13 cellular contexts compared by ENCODE assay signal in genomic region chr10:119657725-119658124, GRCh38. TPM values are rescaled to one million over a fixed set of nuclear protein-coding genes. Genes with fewer than 3 reads are reported as not detected.
DNase-seq lines count a peak whose midpoint lies in the region; FAIRE-seq and TF ChIP-seq lines count a peak whose summit lies in the region.
"Had no signal": no experiment of that assay in that cellular context is flagged by ENCODE, and none has a peak within 500 bp of the region (broad histone marks: within the 10 kb centered on the region; RNA-seq: fewer than 3 reads in every experiment).

No MANE protein-coding gene starts in this region.

- peaks cover 100% of the 10 kb centered on the region for H3K79me2 ChIP-seq in astrocyte (ENCODE audit: insufficient read depth, low read length)

- H3K9me3 ChIP-seq in astrocyte (ENCODE audit: insufficient read depth, low read depth, low read length): no peaks in the 10 kb centered on the region
- H3K9me3 ChIP-seq in skeletal muscle tissue (ENCODE audit: control insufficient read depth in 3 of 3, low read length in 3 of 3): no peaks in the 10 kb centered on the region

- H3K27me3 ChIP-seq in astrocyte (ENCODE audit: insufficient read depth, low read length): no peaks in the 10 kb centered on the region
- no peaks in the 10 kb centered on the region for H3K27me3 ChIP-seq in skeletal muscle tissue (ENCODE audit: control insufficient read depth in 3 of 3, insufficient read depth in 3 of 3, low read length in 3 of 3)
- H3K27me3 ChIP-seq: cardiac muscle cell had no signal

- H3K9ac ChIP-seq in astrocyte (ENCODE audit: low read length): peak overlapping the region; percentile 15
- H3K9ac ChIP-seq in skeletal muscle tissue (ENCODE audit: low read depth in 1 of 3, low read length in 3 of 3): peak overlapping the region; percentile 79 to 99 (median 98)

- TF ChIP-seq CTCF in HFFc6 (IDR thresholded peaks at IDR 0.05): no peak
- no peak for TF ChIP-seq CTCF in astrocyte (IDR thresholded peaks at IDR 0.05; ENCODE audit: insufficient read depth, low read depth, low read length)
- no peak for TF ChIP-seq CTCF in nephron progenitor cell (IDR thresholded peaks at IDR 0.05)

- H3K4me3 Mint-ChIP-seq in HFFc6 (peak overlapping the region; percentile 89), astrocyte (ENCODE audit: unreplicated experiment) (peak overlapping the region; percentile 64), nephron progenitor cell (no peak overlapping the region)

- peaks cover 87% of the 10 kb centered on the region for H3K4me1 Mint-ChIP-seq in HFFc6 (ENCODE audit: low read depth)
- H3K4me1 Mint-ChIP-seq in astrocyte (ENCODE audit: low read depth, unreplicated experiment): peaks cover 60% of the 10 kb centered on the region
- peaks cover 64% of the 10 kb centered on the region for H3K4me1 Mint-ChIP-seq in nephron progenitor cell

- H3K9me3 Mint-ChIP-seq in HFFc6: no peaks in the 10 kb centered on the region
- no peaks in the 10 kb centered on the region for H3K9me3 Mint-ChIP-seq in astrocyte (ENCODE audit: unreplicated experiment)
- no peaks in the 10 kb centered on the region for H3K9me3 Mint-ChIP-seq in nephron progenitor cell

- DNase-seq in HFFc6 (no peak), astrocyte (ENCODE audit: low read depth) (no peak), kidney tubule cell (ENCODE audit: low spot score) (peak; percentile 32), nephron progenitor cell (no peak), NOMO-1 treated with DMSO at 0.1 percent for 48 hours (lab: John Stamatoyannopoulos, UW; ENCODE audit: unreplicated experiment) (no peak), DMS 273 (lab: John Stamatoyannopoulos, UW; ENCODE audit: unreplicated experiment) (no peak)
- no peak for DNase-seq in stimulated activated CD4-positive, alpha-beta T cell treated with anti-CD3 and anti-CD28 coated beads, Interleukin-1b, Interleukin-23, amount 100 ng/mL, for 48 hours
- DNase-seq: activated CD4-positive, alpha-beta T cell treated with anti-CD3 and anti-CD28 coated beads for 1 hour; DMS153; NCI-H82 had no signal

- H3K27ac ChIP-seq in astrocyte (ENCODE audit: low read depth, low read length) (peak overlapping the region; percentile 81), skeletal muscle tissue (ENCODE audit: low read depth, low read length) (peak overlapping the region; percentile 100)

- H4K20me1 ChIP-seq in astrocyte (ENCODE audit: insufficient read depth, low read length): peaks cover 97% of the 10 kb centered on the region

- H3K4me2 ChIP-seq in astrocyte (ENCODE audit: low read length): peak overlapping the region; percentile 82

- peaks cover 3% of the 10 kb centered on the region for H3K36me3 ChIP-seq in astrocyte (ENCODE audit: insufficient read depth, low read length)
- H3K36me3 ChIP-seq in skeletal muscle tissue (ENCODE audit: control insufficient read depth in 3 of 3, insufficient read depth in 3 of 3, low read length in 3 of 3): peaks cover 4 to 8% (median 7%) of the 10 kb centered on the region in 3 donors
- H3K36me3 ChIP-seq: cardiac muscle cell had no signal

- H3K27me3 Mint-ChIP-seq in HFFc6 (ENCODE audit: insufficient read depth): peaks cover 2% of the 10 kb centered on the region
- H3K27me3 Mint-ChIP-seq in astrocyte (ENCODE audit: low read depth, unreplicated experiment): no peaks in the 10 kb centered on the region
- no peaks in the 10 kb centered on the region for H3K27me3 Mint-ChIP-seq in nephron progenitor cell (ENCODE audit: low read depth, poor library complexity)

- H3K27ac Mint-ChIP-seq in HFFc6: peak overlapping the region; percentile 97
- peak overlapping the region; percentile 75 for H3K27ac Mint-ChIP-seq in astrocyte (ENCODE audit: unreplicated experiment)
- no peak overlapping the region for H3K27ac Mint-ChIP-seq in nephron progenitor cell

- H2AFZ ChIP-seq in astrocyte (ENCODE audit: low read depth, low read length): no peak overlapping the region

- H3K4me3 ChIP-seq in astrocyte (ENCODE audit: insufficient read depth, low read depth, low read length): no peak overlapping the region
- peak overlapping the region; percentile 23 to 41 (median 23) for H3K4me3 ChIP-seq in skeletal muscle tissue (ENCODE audit: low read length in 3 of 3)
- H3K4me3 ChIP-seq: cardiac muscle cell had no signal

- H3K4me1 ChIP-seq in astrocyte (ENCODE audit: insufficient read depth, low read length) (peaks cover 72% of the 10 kb centered on the region), skeletal muscle tissue (ENCODE audit: control insufficient read depth in 3 of 3, insufficient read depth in 3 of 3, low read length in 3 of 3) (peaks cover 81 to 89% (median 84%) of the 10 kb centered on the region in 3 donors)

- H3K36me3 Mint-ChIP-seq in HFFc6 (ENCODE audit: low read depth): peaks cover 34% of the 10 kb centered on the region
- H3K36me3 Mint-ChIP-seq in astrocyte (ENCODE audit: low read depth, unreplicated experiment): peaks cover 15% of the 10 kb centered on the region
- peaks cover 60% of the 10 kb centered on the region for H3K36me3 Mint-ChIP-seq in nephron progenitor cell (ENCODE audit: low read depth)

- no peak for FAIRE-seq in astrocyte (lab: Jason Lieb, UNC)
- FAIRE-seq: islet of Langerhans had no signal

RNA-seq across cellular contexts. Expression of gene BAG3, which starts 6.5 kb away (rescaled TPM):
- 100 to 1,000 TPM in 4 of 6 experiments, 10 to 100 TPM in 2; 97.2 to 108 (median 101) TPM for total RNA-seq in HFFc6 (2021; fragmentation: NEBNext Ultra II Directional; extraction: Animal tissue kit (Norgen Biotek cat#: 25700))
- total RNA-seq in astrocyte: 68.4 and 71.6 TPM in 2 replicates
- total RNA-seq in skeletal muscle tissue: 4.7 TPM

Comparison
In these comparisons a context has a peak if more than half of its experiments do, and no peak if none do; other contexts are left out.
1. RNA of gene BAG3, which starts 6.5 kb away (total RNA-seq): 97.2 to 108 TPM in HFFc6 and 68.4 to 71.6 TPM in astrocyte; 4.7 TPM in skeletal muscle tissue (single experiment); every median in the first group is over 10 times any median in the second.